In the genomic region with DNA sequence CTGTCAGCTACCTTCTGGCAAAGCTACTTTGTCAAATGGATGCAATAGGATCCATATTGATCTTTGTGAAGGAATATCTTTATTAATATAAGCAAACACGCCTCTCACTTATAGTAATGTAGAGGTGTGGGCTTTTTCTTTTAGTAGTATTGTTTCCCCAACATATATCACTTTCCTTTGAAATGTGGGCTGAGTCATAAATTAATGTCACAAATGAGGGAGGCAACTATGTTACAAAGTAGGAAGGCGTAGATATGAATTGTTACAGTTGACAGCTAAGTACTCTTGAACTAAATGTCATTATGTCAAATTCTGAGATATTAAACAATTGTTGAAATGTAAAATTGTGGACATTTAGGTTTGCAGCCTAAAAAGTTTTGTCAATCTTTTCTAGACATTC, we compare ENCODE assay signal across 21 cellular contexts.
"Had no signal": no experiment of that assay in that cellular context is flagged by ENCODE, and none has a peak within 500 bp of the region (broad histone marks: within the 10 kb centered on the region; RNA-seq: fewer than 3 reads in every experiment).

No MANE protein-coding gene starts in this region.

- H3K36me3 ChIP-seq: SJSA1 had no signal

- DNase-seq: IMR-90, NCI-H1092, NCI-H1105 treated with DMSO at 0.1 percent for 48 hours, NCI-H1417 treated with DMSO at 0.1 percent for 48 hours, NCI-H187, NCI-H2029, NCI-H2081 treated with DMSO at 0.1 percent for 48 hours, NCI-H2171, NCI-H226, NCI-H446, NCI-H510A, NCI-H524 treated with DMSO at 0.1 percent for 48 hours, NCI-H82, Right ventricle myocardium superior, RPMI8226, SIG-M5 had no signal

- H3K4me3 ChIP-seq: SJSA1, SK-N-MC had no signal

- H3K9me3 ChIP-seq: SJSA1 had no signal

- FAIRE-seq: RCC 7860 had no signal

- H3K27ac ChIP-seq: HL-60, KMS-11, SJSA1, SK-N-MC had no signal
